Comparison of ENCODE assay signal across 1 cellular context in genomic region chr1:84573967-84574842, GRCh38.
TF ChIP-seq lines count a peak whose summit lies in the region.

Gene CTBS, minus strand, starts transcription at chr1:84574440. Its CDS starts 25 bp downstream, at chr1:84574415.

TF ChIP-seq in HepG2, 621 proteins besides CTCF, POLR2A, EP300 and RAD21 (continued from another document and continues in another):
- peak; percentile 93 for TF ChIP-seq ZNF407 (CRISPR knock-in tag; IDR thresholded peaks at IDR 0.05; ENCODE audit: not compliant biosample characterization)
- peak; percentile 74; the same call in 1 of the 2 replicates for TF ChIP-seq BCL3 (CRISPR knock-in tag; IDR thresholded peaks at IDR 0.05)
- TF ChIP-seq ZSCAN31 (CRISPR knock-in tag; IDR thresholded peaks at IDR 0.05; ENCODE audit: low read depth): peak; percentile 80
- TF ChIP-seq ERF (CRISPR knock-in tag; IDR thresholded peaks at IDR 0.05): peak; percentile 57; the same call in 1 of the 2 replicates
- no peak for TF ChIP-seq HNF1A (IDR thresholded peaks at IDR 0.05; ENCODE audit: low read depth)
- 0 out of 2 replicates have a peak, but pooled peaks have one; percentile 34 for TF ChIP-seq HNF1A (CRISPR knock-in tag; IDR thresholded peaks at IDR 0.05; ENCODE audit: borderline replicate concordance)
- 0 out of 2 replicates have a peak, but pooled peaks have one; percentile 60 for TF ChIP-seq ZBTB10 (CRISPR knock-in tag; IDR thresholded peaks at IDR 0.05; ENCODE audit: borderline replicate concordance)
- peak; percentile 74; the same call in 1 of the 2 replicates for TF ChIP-seq RNF2 (conservative IDR thresholded peaks at IDR 0.05; ENCODE audit: low read depth)
- no peak for TF ChIP-seq ZNF644 (CRISPR knock-in tag; IDR thresholded peaks at IDR 0.05; ENCODE audit: low read depth)
- no peak for TF ChIP-seq ZNF766 (CRISPR knock-in tag; IDR thresholded peaks at IDR 0.05; ENCODE audit: borderline replicate concordance)
- TF ChIP-seq CEBPZ (IDR thresholded peaks at IDR 0.05; ENCODE audit: low read length): no peak
- TF ChIP-seq STAT6 (CRISPR knock-in tag; IDR thresholded peaks at IDR 0.05; ENCODE audit: borderline replicate concordance): peak; percentile 59; the same call in 1 of the 2 replicates
- peak; percentile 76 for TF ChIP-seq TBX2 (CRISPR knock-in tag; IDR thresholded peaks at IDR 0.05; ENCODE audit: borderline replicate concordance)
- 0 out of 2 replicates have a peak, but pooled peaks have one; percentile 27 for TF ChIP-seq KDM1A (CRISPR knock-in tag; IDR thresholded peaks at IDR 0.05)
- 0 out of 2 replicates have a peak, but pooled peaks have one; percentile 80 for TF ChIP-seq MTF2 (CRISPR knock-in tag; IDR thresholded peaks at IDR 0.05; ENCODE audit: borderline replicate concordance)
- peak; percentile 68; the same call in 1 of the 2 replicates for TF ChIP-seq MXD3 (CRISPR knock-in tag; IDR thresholded peaks at IDR 0.05)
- peak; percentile 99 for TF ChIP-seq NAIF1 (CRISPR knock-in tag; IDR thresholded peaks at IDR 0.05; ENCODE audit: borderline replicate concordance)
- TF ChIP-seq SKIL (CRISPR knock-in tag; IDR thresholded peaks at IDR 0.05; ENCODE audit: borderline replicate concordance): no peak
